ENCODE assay signal across 8 cellular contexts in genomic region chr7:7438851-7439250, GRCh38.
DNase-seq lines count a peak whose midpoint lies in the region; ATAC-seq, FAIRE-seq and TF ChIP-seq lines count a peak whose summit lies in the region.
"Had no signal": no experiment of that assay in that cellular context is flagged by ENCODE, and none has a peak within 500 bp of the region (broad histone marks: within the 10 kb centered on the region; RNA-seq: fewer than 3 reads in every experiment).

No MANE protein-coding gene starts in this region.

- CTCF ChIA-PET in endothelial cell of umbilical vein (lab: Charles Lee): interaction anchor here (0.7 to 2.4 kb wide), 8 partner anchors 10 to 858 kb away, joined by 3 to 21 read pairs (median 4); no protein-coding TSS in a partner anchor
- CTCF ChIA-PET in naive thymus-derived CD4-positive, alpha-beta T cell (lab: Charles Lee): no interaction called here

- H3K79me1 ChIP-seq in trophoblast cell (ENCODE audit: low read length): peaks cover 2% of the 10 kb centered on the region

- H3K23ac ChIP-seq in trophoblast cell (ENCODE audit: low read length): no peak overlapping the region

- peak; percentile 98 for FAIRE-seq in endothelial cell of umbilical vein (lab: Jason Lieb, UNC)

- H3K36me3 ChIP-seq in endothelial cell of umbilical vein (ENCODE audit: control insufficient read depth in 2 of 2, extremely low read depth in 1 of 2, insufficient read depth in 2 of 2, low read length in 2 of 2) (no peaks in the 10 kb centered on the region), trophoblast cell (ENCODE audit: control insufficient read depth in 1 of 2, insufficient read depth in 2 of 2, low read length in 2 of 2) (no peaks in the 10 kb centered on the region)
- H3K36me3 ChIP-seq in naive thymus-derived CD4-positive, alpha-beta T cell (ENCODE audit: control insufficient read depth in 2 of 3, insufficient read depth in 3 of 3, low read length in 3 of 3): no peaks in the 10 kb centered on the region

- H3K27ac ChIP-seq in endothelial cell of umbilical vein (ENCODE audit: insufficient read depth, low read depth, low read length) (peak overlapping the region; percentile 35), trophoblast cell (ENCODE audit: low read depth, low read length) (no peak overlapping the region)
- no peak overlapping the region for H3K27ac ChIP-seq in naive thymus-derived CD4-positive, alpha-beta T cell (ENCODE audit: low read depth, low read length)

- H3K4me3 ChIP-seq in endothelial cell of umbilical vein (replicated peaks in 1 of 3; ENCODE audit: insufficient read depth in 1 of 3, low read depth in 1 of 3, low read length in 3 of 3): no peak overlapping the region
- H3K4me3 ChIP-seq in trophoblast cell (ENCODE audit: low read depth, low read length): no peak overlapping the region
- no peak overlapping the region for H3K4me3 ChIP-seq in naive thymus-derived CD4-positive, alpha-beta T cell (ENCODE audit: low read length)

- no peaks in the 10 kb centered on the region for H3K27me3 Mint-ChIP-seq in naive thymus-derived CD4-positive, alpha-beta T cell
- H3K27me3 Mint-ChIP-seq: activated naive CD4-positive, alpha-beta T cell treated with anti-CD3 and anti-CD28 coated beads, Interleukin-2, amount 50 U/mL, for 24 hours had no signal

- peak overlapping the region; percentile 38 for H4K8ac ChIP-seq in trophoblast cell (ENCODE audit: low read depth, low read length)

- no peak overlapping the region for H3K27ac Mint-ChIP-seq in naive thymus-derived CD4-positive, alpha-beta T cell
- H3K27ac Mint-ChIP-seq: activated naive CD4-positive, alpha-beta T cell treated with anti-CD3 and anti-CD28 coated beads, Interleukin-2, amount 50 U/mL, for 24 hours had no signal

- no CpG with 5 or more reads among the region's 5 CpGs for WGBS in trophoblast cell (ENCODE audit: extremely low coverage, insufficient coverage, insufficient read length)

- no peak overlapping the region for H3K14ac ChIP-seq in trophoblast cell (ENCODE audit: low read length)

- H2BK120ac ChIP-seq in trophoblast cell (ENCODE audit: insufficient read depth, low read length, poor library complexity): no peak overlapping the region

- no peaks in the 10 kb centered on the region for H4K20me1 ChIP-seq in endothelial cell of umbilical vein (replicated peaks; ENCODE audit: control insufficient read depth, extremely low read depth, insufficient read depth, low read length)

- H3K9me3 Mint-ChIP-seq in naive thymus-derived CD4-positive, alpha-beta T cell: peaks cover 0 to 7% (median 0%) of the 10 kb centered on the region in 11 donors
- H3K9me3 Mint-ChIP-seq: activated naive CD4-positive, alpha-beta T cell treated with anti-CD3 and anti-CD28 coated beads, Interleukin-2, amount 50 U/mL, for 24 hours had no signal

- peaks cover 0 to 9% (median 7%) of the 10 kb centered on the region in 7 donors for H3K4me1 Mint-ChIP-seq in naive thymus-derived CD4-positive, alpha-beta T cell

- peak overlapping the region; percentile 56 for H2BK5ac ChIP-seq in trophoblast cell (ENCODE audit: low read depth, low read length, poor library complexity)

- no peak for TF ChIP-seq CTCF in endothelial cell of umbilical vein (IDR thresholded peaks at IDR 0.05; ENCODE audit: extremely low read depth in 1 of 2, insufficient read depth in 1 of 2, low read depth in 1 of 2, low read length in 2 of 2)

- H2BK12ac ChIP-seq in trophoblast cell (ENCODE audit: low read length): no peak overlapping the region

- no TSS peak for BruUV-seq in endothelial cell of umbilical vein (replicated peaks; lab: Mats Ljungman, UMichigan)

- no peak overlapping the region for H3K4me3 Mint-ChIP-seq in naive thymus-derived CD4-positive, alpha-beta T cell
- H3K4me3 Mint-ChIP-seq: activated naive CD4-positive, alpha-beta T cell treated with anti-CD3 and anti-CD28 coated beads, Interleukin-2, amount 50 U/mL, for 24 hours had no signal

- peak overlapping the region; percentile 30 for H4K12ac ChIP-seq in trophoblast cell (ENCODE audit: low read depth, low read length)

- no peak for TF ChIP-seq POLR2A in endothelial cell of umbilical vein (IDR thresholded peaks at IDR 0.05; ENCODE audit: low read depth, low read length)

- H2AK5ac ChIP-seq in trophoblast cell (ENCODE audit: low read length): no peak overlapping the region

- H2AFZ ChIP-seq in endothelial cell of umbilical vein (ENCODE audit: low read depth, low read length) (peak overlapping the region; percentile 56), trophoblast cell (ENCODE audit: insufficient read depth, low read length, poor library complexity) (no peak overlapping the region)

- H3K18ac ChIP-seq in trophoblast cell (ENCODE audit: low read length): no peak overlapping the region

- dilution Hi-C loops in endothelial cell of umbilical vein (cut with MboI; ENCODE audit: extremely low pct_ligation_motif_present, low sequenced_read_pairs): no loop called here

- POLR2A ChIA-PET in endothelial cell of umbilical vein (lab: Charles Lee): interaction anchor here (0.6 to 1.3 kb wide), 2 partner anchors 8 to 822 kb away, joined by 3 to 5 read pairs; no protein-coding TSS in a partner anchor
- POLR2A ChIA-PET in naive thymus-derived CD4-positive, alpha-beta T cell (lab: Charles Lee): no interaction called here

- H4K91ac ChIP-seq in trophoblast cell (ENCODE audit: low read depth, low read length): no peak overlapping the region

- H3K79me2 ChIP-seq in endothelial cell of umbilical vein (ENCODE audit: control insufficient read depth, insufficient read depth, low read length) (no peaks in the 10 kb centered on the region), trophoblast cell (ENCODE audit: control insufficient read depth, insufficient read depth, low read length, poor library complexity) (no peaks in the 10 kb centered on the region)

- intact Hi-C loops in endothelial cell of umbilical vein (cut with micrococcal nuclease): loop anchor here (2.0 to 5.0 kb wide), 3 partner anchors 257 to 773 kb away; partner anchors contain the start of gene C1GALT1
- intact Hi-C loops in naive thymus-derived CD4-positive, alpha-beta T cell (cut with micrococcal nuclease): no loop called here

- H3K27me3 ChIP-seq in endothelial cell of umbilical vein (ENCODE audit: control insufficient read depth in 2 of 2, insufficient read depth in 2 of 2, low read length in 2 of 2) (no peaks in the 10 kb centered on the region), trophoblast cell (ENCODE audit: insufficient read depth, low read length) (no peaks in the 10 kb centered on the region)
- no peaks in the 10 kb centered on the region for H3K27me3 ChIP-seq in naive thymus-derived CD4-positive, alpha-beta T cell (ENCODE audit: control insufficient read depth in 2 of 2, insufficient read depth in 2 of 2, low read length in 2 of 2)

- H3K36me3 Mint-ChIP-seq in naive thymus-derived CD4-positive, alpha-beta T cell: peaks cover 0 to 5% (median 0%) of the 10 kb centered on the region in 5 donors
- H3K36me3 Mint-ChIP-seq: activated naive CD4-positive, alpha-beta T cell treated with anti-CD3 and anti-CD28 coated beads, Interleukin-2, amount 50 U/mL, for 24 hours had no signal

- H3K4me1 ChIP-seq in endothelial cell of umbilical vein (ENCODE audit: control insufficient read depth, extremely low read depth, insufficient read depth, low read length): peaks cover 20% of the 10 kb centered on the region
- peaks cover 0 to 2% of the 10 kb centered on the region in 2 experiments for H3K4me1 ChIP-seq in trophoblast cell (ENCODE audit: control insufficient read depth in 1 of 2, insufficient read depth in 2 of 2, low read length in 2 of 2)
- H3K4me1 ChIP-seq in naive thymus-derived CD4-positive, alpha-beta T cell (ENCODE audit: control insufficient read depth in 2 of 2, insufficient read depth in 2 of 2, low read length in 2 of 2): peaks cover 0 to 5% of the 10 kb centered on the region in 2 donors

- peak overlapping the region; percentile 52 for H3K4me2 ChIP-seq in endothelial cell of umbilical vein (ENCODE audit: insufficient read depth, low read length)
- no peak overlapping the region for H3K4me2 ChIP-seq in trophoblast cell (ENCODE audit: low read length)

- H3K4ac ChIP-seq in trophoblast cell (ENCODE audit: low read depth, low read length): no peak overlapping the region

- H3K9me3 ChIP-seq in endothelial cell of umbilical vein (replicated peaks; ENCODE audit: control insufficient read depth, insufficient read depth, low read length) (no peaks in the 10 kb centered on the region), trophoblast cell (ENCODE audit: insufficient read depth, low read depth, low read length) (no peaks in the 10 kb centered on the region)
- no peaks in the 10 kb centered on the region for H3K9me3 ChIP-seq in naive thymus-derived CD4-positive, alpha-beta T cell (ENCODE audit: control insufficient read depth in 2 of 3, low read length in 3 of 3)

- H3K9ac ChIP-seq in endothelial cell of umbilical vein (replicated peaks; ENCODE audit: extremely low read depth, insufficient read depth, low read length): no peak overlapping the region
- no peak overlapping the region for H3K9ac ChIP-seq in trophoblast cell (ENCODE audit: low read length)

- H3K9me1 ChIP-seq in endothelial cell of umbilical vein (replicated peaks; ENCODE audit: control insufficient read depth, extremely low read depth, insufficient read depth, low read length): no peaks in the 10 kb centered on the region

- ATAC-seq in naive thymus-derived CD4-positive, alpha-beta T cell: no peak
- no peak for ATAC-seq in HG02885 (IDR thresholded peaks at IDR 0.05; ENCODE audit: poor library complexity, unreplicated experiment)

- peak; percentile 93 for DNase-seq in GM04504 (ENCODE audit: low read depth)
- DNase-seq in NCI-H345 treated with DMSO at 0.1 percent for 48 hours (lab: John Stamatoyannopoulos, UW; ENCODE audit: unreplicated experiment): peak; percentile 4
- peak; percentile 78 for DNase-seq in endothelial cell of umbilical vein (ENCODE audit: low read depth, low spot score)
- peak; percentile 44 to 52 for DNase-seq in trophoblast cell
- DNase-seq in NCI-H2107 (lab: John Stamatoyannopoulos, UW): no peak
- no peak for DNase-seq in naive thymus-derived CD4-positive, alpha-beta T cell

TF ChIP-seq in endothelial cell of umbilical vein, 7 proteins besides CTCF, POLR2A, EP300 and RAD21:
- TF ChIP-seq GATA2 (IDR thresholded peaks at IDR 0.05; ENCODE audit: insufficient read depth, insufficient read length, low read depth, low read length) (peak; percentile 13), JUN (IDR thresholded peaks at IDR 0.05; ENCODE audit: borderline replicate concordance, insufficient read depth, insufficient read length, low read depth) (peak; percentile 52), EZH2 (IDR thresholded peaks at IDR 0.05; ENCODE audit: borderline replicate concordance, low read depth, low read length, severe bottlenecking) (no peak), MYC (IDR thresholded peaks at IDR 0.05; ENCODE audit: low read depth, low read length) (no peak), MAX (IDR thresholded peaks at IDR 0.05; ENCODE audit: insufficient read depth, insufficient read length) (no peak), FOS (IDR thresholded peaks at IDR 0.05; ENCODE audit: borderline replicate concordance, insufficient read depth, low read length) (peak; percentile 99), POLR2AphosphoS5 (IDR thresholded peaks at IDR 0.05; ENCODE audit: insufficient read depth, low read depth, low read length) (peak; percentile 75)
TF ChIP-seq in endothelial cell of umbilical vein: peak in this region for 4.

Comparison
In these comparisons a context has a peak if more than half of its experiments do, and no peak if none do; other contexts are left out.
1. DNase-seq: peak in GM04504 (single experiment), NCI-H345 treated with DMSO at 0.1 percent for 48 hours (single experiment), endothelial cell of umbilical vein (single experiment) and trophoblast cell (2 of 2); none in NCI-H2107 (single experiment) and naive thymus-derived CD4-positive, alpha-beta T cell (0 of 9).